In the genomic region with DNA sequence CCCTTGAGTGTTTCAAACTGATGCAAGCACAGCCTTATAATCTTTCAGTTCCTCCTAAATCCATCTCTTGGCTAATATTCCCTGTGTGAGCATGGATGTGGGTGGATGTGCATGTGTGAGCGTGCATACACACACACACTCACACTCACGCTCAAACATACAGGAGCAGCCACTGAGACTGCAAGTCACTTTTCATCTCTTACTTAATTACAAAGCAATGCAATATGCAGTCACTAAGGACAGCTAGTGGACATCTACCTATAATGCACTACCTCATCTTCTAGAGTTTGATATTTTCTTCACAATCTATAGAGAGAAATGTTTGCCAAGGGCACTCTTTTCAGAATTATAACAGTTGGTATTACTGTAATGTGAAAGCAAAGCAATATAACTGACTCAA, we compare ENCODE assay signal across 14 cellular contexts. TPM values are rescaled to one million over a fixed set of nuclear protein-coding genes. Genes with fewer than 3 reads are reported as not detected.
A peak's percentile ranks its signal among the peaks of the same experiment; 100 is the strongest.
DNase-seq lines count a peak whose midpoint lies in the region; ATAC-seq, FAIRE-seq and TF ChIP-seq lines count a peak whose summit lies in the region.
"Had no signal": no experiment of that assay in that cellular context is flagged by ENCODE, and none has a peak within 500 bp of the region (broad histone marks: within the 10 kb centered on the region; RNA-seq: fewer than 3 reads in every experiment).

No MANE protein-coding gene starts in this region.

- FAIRE-seq in small intestine (lab: Jason Lieb, UNC) (no peak), H54 (lab: Jason Lieb, UNC) (no peak)

- peak overlapping the region in 10 of 12 donors; percentile 17 to 70 (median 48) for H3K27ac ChIP-seq in heart left ventricle
- no peak overlapping the region for H3K27ac ChIP-seq in small intestine (ENCODE audit: low read depth in 1 of 2, low read length in 1 of 2)
- H3K27ac ChIP-seq: SJSA1, transverse colon had no signal

- H3K9me3 ChIP-seq in heart left ventricle (no peaks in the 10 kb centered on the region), small intestine (ENCODE audit: control insufficient read depth, low read depth) (no peaks in the 10 kb centered on the region)
- H3K9me3 ChIP-seq: body of pancreas, gastroesophageal sphincter, SJSA1, transverse colon had no signal

- peak overlapping the region in 11 of 12 donors; percentile 4 to 60 (median 52) for H3K4me3 ChIP-seq in heart left ventricle
- peak overlapping the region in 1 of 2 donors; percentile 19 for H3K4me3 ChIP-seq in small intestine (ENCODE audit: low read depth in 1 of 2, low read length in 2 of 2)
- H3K4me3 ChIP-seq: body of pancreas, SJSA1, transverse colon had no signal

- DNase-seq in NCI-H526 (lab: John Stamatoyannopoulos, UW) (peak; percentile 6 to 13), NCI-H526 treated with DMSO at 0.1 percent for 48 hours (lab: John Stamatoyannopoulos, UW) (no peak), NCI-H82 treated with DMSO at 0.1 percent for 48 hours (lab: John Stamatoyannopoulos, UW; ENCODE audit: unreplicated experiment) (peak; percentile 77), heart left ventricle (no peak), small intestine (peak; percentile 36), H54 (ENCODE audit: insufficient read length, low spot score) (no peak), amygdala (lab: John Stamatoyannopoulos, UW) (no peak), NCI-H1417 treated with DMSO at 0.1 percent for 48 hours (lab: John Stamatoyannopoulos, UW) (no peak)
- DNase-seq: body of pancreas; DMS79; effector CD8-positive, alpha-beta T cell; transverse colon had no signal

- H3K4me1 ChIP-seq in heart left ventricle (peaks cover 0 to 17% (median 0%) of the 10 kb centered on the region in 12 donors), small intestine (ENCODE audit: control insufficient read depth in 2 of 2, insufficient read depth in 1 of 2, low read depth in 1 of 2, low read length in 1 of 2) (no peaks in the 10 kb centered on the region)
- H3K4me1 ChIP-seq: SJSA1 had no signal

- TF ChIP-seq POLR2A in heart left ventricle (IDR thresholded peaks at IDR 0.05) (no peak), H54 (IDR thresholded peaks at IDR 0.05; ENCODE audit: low read depth, low read length) (no peak)

- peak in 1 of 12 donors; percentile 14 for TF ChIP-seq CTCF in heart left ventricle (IDR thresholded peaks at IDR 0.05)

- intact Hi-C loops in heart left ventricle (cut with DNase I) = loop anchor here in 3 of 10 donors (5.0 to 10.0 kb wide), 3 partner anchors 117 to 407 kb away; no protein-coding TSS in a partner anchor

- WGBS in heart left ventricle, 4 donors = 34 to 50% (median 40%) methylated on average over 2 of the region's 2 CpGs
- WGBS in small intestine, 3 donors = 20 to 42% (median 26%) methylated on average over 2 of the region's 2 CpGs

- peak in 3 of 4 donors; percentile 27 to 64 (median 59) for ATAC-seq in heart left ventricle
- ATAC-seq: body of pancreas, gastroesophageal sphincter had no signal

- H3K27me3 ChIP-seq in heart left ventricle (peaks cover 0 to 35% (median 6%) of the 10 kb centered on the region in 9 donors), small intestine (ENCODE audit: control insufficient read depth in 2 of 2, insufficient read depth in 2 of 2, low read length in 2 of 2) (no peaks in the 10 kb centered on the region)
- H3K27me3 ChIP-seq: body of pancreas, gastroesophageal sphincter had no signal

- H3K36me3 ChIP-seq in heart left ventricle = no peaks in the 10 kb centered on the region
- no peaks in the 10 kb centered on the region for H3K36me3 ChIP-seq in small intestine (ENCODE audit: control insufficient read depth in 2 of 2, insufficient read depth in 2 of 2, low read length in 2 of 2)
- H3K36me3 ChIP-seq: gastroesophageal sphincter, SJSA1, transverse colon had no signal

RNA-seq across cellular contexts. Expression of a gene that starts 1.4 kb away (rescaled TPM):
- 10 to 100 TPM; 26.6 to 45.2 (median 40.4) TPM for total RNA-seq in heart left ventricle
- polyA plus RNA-seq in heart left ventricle (10 to 100 TPM in 1 of 2 donors, 1 to 10 TPM in 1; 5.4 to 13.3 TPM), small intestine (1 to 10 TPM; 2.4 to 6.3 (median 4.1) TPM)
- total RNA-seq: SJSA1 had no signal

Comparison
In these comparisons a context has a peak if more than half of its experiments do, and no peak if none do; other contexts are left out.
1. DNase-seq: peak in NCI-H526 (2 of 2), NCI-H82 treated with DMSO at 0.1 percent for 48 hours (single experiment) and small intestine (single experiment); none in NCI-H526 treated with DMSO at 0.1 percent for 48 hours (single experiment), heart left ventricle (0 of 5), H54 (single experiment), amygdala (0 of 56) and NCI-H1417 treated with DMSO at 0.1 percent for 48 hours (single experiment).
2. H3K27ac ChIP-seq: peak in heart left ventricle (10 of 12); none in small intestine (0 of 2).